28 cellular contexts compared by ENCODE assay signal in genomic region chr3:138909904-138910303, GRCh38. TPM values are rescaled to one million over a fixed set of nuclear protein-coding genes. Genes with fewer than 3 reads are reported as not detected.
"Had no signal": no experiment of that assay in that cellular context is flagged by ENCODE, and none has a peak within 500 bp of the region (broad histone marks: within the 10 kb centered on the region; RNA-seq: fewer than 3 reads in every experiment).

No MANE protein-coding gene starts in this region.

- DNase-seq: activated CD4-positive, alpha-beta memory T cell treated with anti-CD3 and anti-CD28 coated beads for 36 hours; activated CD4-positive, alpha-beta T cell treated with anti-CD3 and anti-CD28 coated beads, Interleukin-2, amount 10 ng/mL, durations not matched to agents 7 days and 5 days; activated CD4-positive, CD25-positive, alpha-beta regulatory T cell; activated CD8-positive, alpha-beta memory T cell treated with anti-CD3 and anti-CD28 coated beads for 24 hours; activated effector memory CD4-positive, alpha-beta T cell treated with anti-CD3 and anti-CD28 coated beads, Interleukin-2, amount 50 U/mL, for 16 hours; activated naive CD4-positive, alpha-beta T cell treated with Interleukin-2 at 50 U/mL for 16 hours; activated naive CD8-positive, alpha-beta T cell treated with anti-CD3 and anti-CD28 coated beads, Interleukin-2, amount 50 U/mL, for 24 hours; activated T-cell treated with anti-CD3 and anti-CD28 coated beads, Interleukin-2, amount 50 U/mL, for 4 hours; amniotic stem cell; body of pancreas; central memory CD4-positive, alpha-beta T cell; Kasumi-1; NCI-H1048; NCI-H1930; NCI-H2171 treated with DMSO at 0.1 percent for 48 hours; NCI-H226; NCI-H526 treated with DMSO at 0.1 percent for 48 hours; NCI-H82; T-helper 1 cell had no signal

- H3K27ac ChIP-seq: ascending aorta, body of pancreas, SK-N-MC, VCaP had no signal

- H3K4me1 ChIP-seq: ascending aorta had no signal

- FAIRE-seq: bronchial epithelial cell had no signal

- ATAC-seq: activated naive CD4-positive, alpha-beta T cell treated with anti-CD3 and anti-CD28 coated beads, Interleukin-2, amount 50 U/mL, for 72 hours; activated naive CD8-positive, alpha-beta T cell treated with anti-CD3 and anti-CD28 coated beads, Interleukin-2, amount 50 U/mL, for 24 hours; activated T-cell treated with anti-CD3 and anti-CD28 coated beads, Interleukin-2, amount 50 U/mL, for 4 hours; body of pancreas; Right ventricle myocardium inferior had no signal

- H3K27me3 ChIP-seq: ascending aorta, body of pancreas had no signal

- H3K9me3 ChIP-seq: ascending aorta, body of pancreas had no signal

- H3K36me3 ChIP-seq: ascending aorta had no signal

- H3K4me3 ChIP-seq: ascending aorta, body of pancreas, SK-N-MC had no signal

RNA-seq across cellular contexts. Expression of gene FOXL2, which starts 37.0 kb away (rescaled TPM):
- total RNA-seq: activated CD4-positive, alpha-beta memory T cell treated with anti-CD3 and anti-CD28 coated beads for 36 hours; activated CD4-positive, alpha-beta T cell treated with anti-CD3 and anti-CD28 coated beads, Interleukin-2, amount 10 ng/mL, durations not matched to agents 7 days and 5 days; activated naive CD4-positive, alpha-beta T cell treated with anti-CD3 and anti-CD28 coated beads, Interleukin-2, amount 50 U/mL, for 72 hours; ascending aorta; OCI-LY7; Right ventricle myocardium inferior; T-helper 2 cell treated with Interferon-gamma antibody and Interleukin-4, amounts not matched to agents 100 ng/mL and 5 ng/mL, for 36 hours had no signal

RNA-seq across cellular contexts. Expression of gene FOXL2NB, which starts 37.1 kb away (rescaled TPM):
- total RNA-seq: activated CD4-positive, alpha-beta memory T cell treated with anti-CD3 and anti-CD28 coated beads for 36 hours; activated CD4-positive, alpha-beta T cell treated with anti-CD3 and anti-CD28 coated beads, Interleukin-2, amount 10 ng/mL, durations not matched to agents 7 days and 5 days; activated naive CD4-positive, alpha-beta T cell treated with anti-CD3 and anti-CD28 coated beads, Interleukin-2, amount 50 U/mL, for 72 hours; activated T-cell treated with anti-CD3 and anti-CD28 coated beads, Interleukin-2, amount 50 U/mL, for 4 hours; ascending aorta; OCI-LY7; Right ventricle myocardium inferior; RPMI7951; T-helper 2 cell treated with Interferon-gamma antibody and Interleukin-4, amounts not matched to agents 100 ng/mL and 5 ng/mL, for 36 hours had no signal
